In genomic region chr19:9140159-9140874, GRCh38 we compare ENCODE assay signal across 8 cellular contexts. TPM values are rescaled to one million over a fixed set of nuclear protein-coding genes. Genes with fewer than 3 reads are reported as not detected.
DNase-seq lines count a peak whose midpoint lies in the region; ATAC-seq and TF ChIP-seq lines count a peak whose summit lies in the region.

TSS of gene ZNF317 (plus strand) at chr19:9140397. CDS start at chr19:9156017, 15,620 bp downstream.

- peaks cover 32% of the 10 kb centered on the region for H3K9me3 ChIP-seq in OCI-LY7 (ENCODE audit: low read length)
- peaks cover 12% of the 10 kb centered on the region for H3K9me3 ChIP-seq in mononuclear cell (ENCODE audit: low read depth, low read length)

- peak; percentile 86 for ATAC-seq in GM21515 (IDR thresholded peaks at IDR 0.05; ENCODE audit: unreplicated experiment)

- H3K36me3 Mint-ChIP-seq in Calu3 (ENCODE audit: insufficient read depth, unreplicated experiment): peaks cover 28% of the 10 kb centered on the region

- POLR2A ChIA-PET in OCI-LY7 (lab: Charles Lee): interaction anchor here (0.6 kb wide), 1 partner anchor 443 kb away, joined by 5 read pairs; no protein-coding TSS in a partner anchor

- DNase-seq in Calu3: peak; percentile 81
- peak; percentile 70 for DNase-seq in HuH-7.5 (ENCODE audit: low spot score)
- peak; percentile 96 for DNase-seq in OCI-LY7 (ENCODE audit: low spot score)
- peak; percentile 82 for DNase-seq in activated T-cell treated with anti-CD3 and anti-CD28 coated beads for 1 hour (ENCODE audit: low read depth)
- DNase-seq in epithelial cell of esophagus (ENCODE audit: low read depth): peak; percentile 94
- peak; percentile 61 to 79 for DNase-seq in stimulated activated CD8-positive, alpha-beta memory T cell treated with anti-CD3 and anti-CD28 coated beads, Interleukin-4, amount 100 ng/mL, for 1 hour (ENCODE audit: low read depth in 2 of 2, low spot score in 1 of 2)

- peaks cover 3% of the 10 kb centered on the region for H3K9me3 Mint-ChIP-seq in Calu3 (ENCODE audit: low read depth, unreplicated experiment)

- H3K27me3 ChIP-seq in mononuclear cell (ENCODE audit: insufficient read depth, low read length): no peaks in the 10 kb centered on the region

- H2AFZ ChIP-seq in OCI-LY7 (ENCODE audit: low read length): peak within 1 kb of the TSS; percentile 96

- peak within 1 kb of the TSS; percentile 90 for H3K4me2 ChIP-seq in OCI-LY7 (ENCODE audit: low read length)

- H3K4me1 ChIP-seq in OCI-LY7 (ENCODE audit: insufficient read depth, low read length, poor library complexity, severe bottlenecking) (peaks cover 11% of the 10 kb centered on the region), mononuclear cell (ENCODE audit: insufficient read depth, low read length) (peaks cover 19% of the 10 kb centered on the region)

- peak within 1 kb of the TSS; percentile 87 for H3K4me3 ChIP-seq in OCI-LY7 (ENCODE audit: low read depth, low read length, poor library complexity, severe bottlenecking)
- H3K4me3 ChIP-seq in epithelial cell of esophagus (ENCODE audit: low read length): peak within 1 kb of the TSS; percentile 72
- H3K4me3 ChIP-seq in mononuclear cell (ENCODE audit: low read length): peak within 1 kb of the TSS; percentile 96

- BruUV-seq in Calu3 (replicated peaks; lab: Mats Ljungman, UMichigan) (no TSS peak), OCI-LY7 (replicated peaks; lab: Mats Ljungman, UMichigan) (no TSS peak)

- peaks cover 42% of the 10 kb centered on the region for H3K36me3 ChIP-seq in OCI-LY7 (ENCODE audit: insufficient read depth, low read length)

- CTCF ChIA-PET in Calu3 (lab: Charles Lee): no interaction called here
- CTCF ChIA-PET in OCI-LY7 (lab: Charles Lee; ENCODE audit: unreplicated experiment): no interaction called here

- peaks cover 51% of the 10 kb centered on the region for H3K79me2 ChIP-seq in OCI-LY7 (ENCODE audit: insufficient read depth, low read depth, low read length)

- peaks cover 14% of the 10 kb centered on the region; the same call in 1 of the 2 replicates for H4K20me1 ChIP-seq in OCI-LY7 (ENCODE audit: insufficient read depth, low read length)

- intact Hi-C loops in Calu3 (cut with micrococcal nuclease; ENCODE audit: unreplicated experiment): loop anchor here (10.0 kb wide), 1 partner anchor 444 kb away; the partner anchor contains the start of gene ZNF121
- intact Hi-C loops in OCI-LY7 (cut with micrococcal nuclease; ENCODE audit: unreplicated experiment): no loop called here

- H3K27me3 Mint-ChIP-seq in Calu3 (ENCODE audit: unreplicated experiment): no peaks in the 10 kb centered on the region

- H3K27ac Mint-ChIP-seq in Calu3 (ENCODE audit: unreplicated experiment): peak within 1 kb of the TSS; percentile 97

- no peak for TF ChIP-seq CTCF in Calu3 (IDR thresholded peaks at IDR 0.05; ENCODE audit: unreplicated experiment)
- no peak for TF ChIP-seq CTCF in OCI-LY7 (conservative IDR thresholded peaks at IDR 0.05; ENCODE audit: low read length)
- no peak for TF ChIP-seq CTCF in epithelial cell of esophagus (IDR thresholded peaks at IDR 0.05; ENCODE audit: insufficient read depth, low read depth, low read length, missing control alignments)

- H3K9me2 ChIP-seq in OCI-LY7 (ENCODE audit: insufficient read depth, low read length): no peaks in the 10 kb centered on the region

- peak within 1 kb of the TSS; percentile 37 for H3K27ac ChIP-seq in OCI-LY7 (ENCODE audit: low read depth, low read length, poor library complexity, severe bottlenecking)

- no peaks in the 10 kb centered on the region for H3K4me1 Mint-ChIP-seq in Calu3 (ENCODE audit: low read depth, unreplicated experiment)

- H3K4me3 Mint-ChIP-seq in Calu3 (ENCODE audit: low read depth, unreplicated experiment): peak within 1 kb of the TSS; percentile 98

RNA-seq across cellular contexts. Expression of gene ZNF317, which starts in this region (rescaled TPM):
- total RNA-seq in Calu3 (2022) (25.4 and 26.3 TPM in 2 replicates), OCI-LY7 (2022) (37.4 and 40.2 TPM in 2 replicates), mononuclear cell (73.1 TPM)
- total RNA-seq in OCI-LY7 (2014; rRNA removed; shearing (Covaris generic)): 19.9 and 26.5 TPM in 2 replicates

Comparison
In these comparisons a context has a peak if more than half of its experiments do, and no peak if none do; other contexts are left out.
1. Peak in every context shown above with its lines: DNase-seq, ATAC-seq, H3K4me3 ChIP-seq and H3K27ac ChIP-seq.